ENCODE assay signal across 33 cellular contexts in the genomic region with DNA sequence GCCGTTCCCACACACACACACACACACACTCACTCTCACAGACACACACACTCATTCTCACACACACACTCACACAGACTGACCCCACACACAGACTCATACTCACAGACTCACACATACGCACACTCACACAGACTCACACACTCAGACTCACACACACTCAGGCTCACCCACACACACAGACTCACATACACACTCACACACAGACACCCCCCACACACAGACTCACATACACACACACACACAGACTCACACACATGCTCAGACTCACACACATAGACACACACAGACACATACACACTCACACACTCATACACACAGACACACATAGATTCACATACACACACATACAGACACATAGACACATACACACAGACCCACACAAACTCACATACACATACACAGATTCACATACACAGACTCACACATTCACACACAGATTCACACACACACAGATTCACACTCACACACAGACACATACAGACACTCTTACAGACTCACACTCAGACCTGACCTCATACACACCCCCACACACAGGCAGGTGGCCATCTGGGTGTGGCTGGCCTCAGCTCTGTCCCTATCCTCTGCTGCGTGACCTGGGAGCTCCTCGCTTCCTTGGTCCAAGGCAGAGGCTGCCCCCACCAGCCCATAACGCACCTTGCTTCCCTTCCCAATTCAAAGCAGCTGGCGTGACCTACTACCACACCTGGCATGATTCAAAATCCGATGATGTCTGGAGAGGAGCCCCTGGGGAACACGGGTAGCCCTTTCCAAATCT. TPM values are rescaled to one million over a fixed set of nuclear protein-coding genes. Genes with fewer than 3 reads are reported as not detected.
DNase-seq lines count a peak whose midpoint lies in the region; ATAC-seq, FAIRE-seq and TF ChIP-seq lines count a peak whose summit lies in the region.
"Had no signal": no experiment of that assay in that cellular context is flagged by ENCODE, and none has a peak within 500 bp of the region (broad histone marks: within the 10 kb centered on the region; RNA-seq: fewer than 3 reads in every experiment).

No MANE protein-coding gene starts in this region.

- ATAC-seq in HepG2: no peak
- ATAC-seq in HG03139 (IDR thresholded peaks at IDR 0.05; ENCODE audit: unreplicated experiment): no peak
- ATAC-seq: heart right ventricle had no signal

- TF ChIP-seq EP300 in HepG2 (IDR thresholded peaks at IDR 0.05; ENCODE audit: low read depth in 2 of 2, low read length in 2 of 2): no peak
- no peak for TF ChIP-seq EP300 in HepG2 (CRISPR knock-in tag; IDR thresholded peaks at IDR 0.05; ENCODE audit: borderline replicate concordance)
- TF ChIP-seq EP300 in transverse colon (IDR thresholded peaks at IDR 0.05; ENCODE audit: low read depth): no peak

- TF ChIP-seq CTCF in WERI-Rb-1 (IDR thresholded peaks at IDR 0.05; ENCODE audit: low read depth, low read length) (no peak), HepG2 (CRISPR knock-in tag; IDR thresholded peaks at IDR 0.05) (0 out of 2 replicates have a peak, but pooled peaks have one; percentile 11), transverse colon (IDR thresholded peaks at IDR 0.05) (no peak), GM13976 (IDR thresholded peaks at IDR 0.05; ENCODE audit: borderline replicate concordance, control extremely low read depth, extremely low read depth, insufficient read depth, missing control alignments) (no peak), breast epithelium (IDR thresholded peaks at IDR 0.05) (no peak)

- TF ChIP-seq POLR2A in HepG2 (IDR thresholded peaks at IDR 0.05; ENCODE audit: insufficient read depth in 1 of 2, low read depth in 2 of 2, low read length in 2 of 2) (no peak), transverse colon (IDR thresholded peaks at IDR 0.05) (no peak), breast epithelium (IDR thresholded peaks at IDR 0.05) (no peak)

- CTCF ChIA-PET in HepG2 (lab: Yijun Ruan, JAX; ENCODE audit: low intra/inter-chr PET ratio, low total read pairs): no interaction called here

- no peak overlapping the region for H3K4me3 ChIP-seq in H7 (ENCODE audit: insufficient read depth, low read depth, low read length)
- H3K4me3 ChIP-seq in WERI-Rb-1 (ENCODE audit: low read depth, low read length): no peak overlapping the region
- H3K4me3 ChIP-seq in HepG2 (replicated peaks in 1 of 3; ENCODE audit: insufficient read depth in 1 of 3, low read depth in 2 of 3, low read length in 3 of 3): no peak overlapping the region
- H3K4me3 ChIP-seq in transverse colon: no peak overlapping the region
- no peak overlapping the region for H3K4me3 ChIP-seq in breast epithelium
- H3K4me3 ChIP-seq: BLaER1 treated with 17β-estradiol and CSF1 and Interleukin-3, amounts not matched to agents 10 nM and 100 nM; heart right ventricle; right lobe of liver; SK-N-MC had no signal

- no peaks in the 10 kb centered on the region; the same call in 1 of the 2 replicates for H3K4me1 ChIP-seq in HepG2 (ENCODE audit: insufficient read depth, low read length)
- H3K4me1 ChIP-seq in transverse colon: no peaks in the 10 kb centered on the region
- H3K4me1 ChIP-seq in breast epithelium: no peaks in the 10 kb centered on the region
- H3K4me1 ChIP-seq: heart right ventricle, parathyroid adenoma, right lobe of liver had no signal

- no peaks in the 10 kb centered on the region for H4K20me1 ChIP-seq in HepG2 (ENCODE audit: insufficient read depth, low read length)
- H4K20me1 ChIP-seq: BLaER1 treated with 17β-estradiol and CSF1 and Interleukin-3, amounts not matched to agents 10 nM and 100 nM had no signal

- no peak overlapping the region for H3K9ac ChIP-seq in HepG2 (ENCODE audit: insufficient read depth, low read depth, low read length)
- H3K9ac ChIP-seq: BLaER1 treated with 17β-estradiol and CSF1 and Interleukin-3, amounts not matched to agents 10 nM and 100 nM; KMS-11; parathyroid adenoma had no signal

- FAIRE-seq in HepG2 (lab: Jason Lieb, UNC): peak; percentile 39
- FAIRE-seq: colon, GM19239 had no signal

- H3K9me3 ChIP-seq in WERI-Rb-1 (ENCODE audit: severe bottlenecking) (no peaks in the 10 kb centered on the region), HepG2 (ENCODE audit: low read length) (no peaks in the 10 kb centered on the region), transverse colon (peaks cover 0 to under 1% of the 10 kb centered on the region in 2 donors), breast epithelium (peaks cover 0 to 11% of the 10 kb centered on the region in 2 donors)
- H3K9me3 ChIP-seq: right lobe of liver had no signal

- H3K27me3 ChIP-seq in H7 (ENCODE audit: control insufficient read depth, insufficient read depth, low read length): no peaks in the 10 kb centered on the region
- no peaks in the 10 kb centered on the region for H3K27me3 ChIP-seq in WERI-Rb-1 (ENCODE audit: insufficient read depth, low read depth, severe bottlenecking)
- peaks cover 9 to 38% of the 10 kb centered on the region in 2 experiments; a peak in 4 of 5 replicates for H3K27me3 ChIP-seq in HepG2 (ENCODE audit: control insufficient read depth in 1 of 2, insufficient read depth in 2 of 2, low read length in 2 of 2)
- no peaks in the 10 kb centered on the region for H3K27me3 ChIP-seq in transverse colon
- H3K27me3 ChIP-seq in breast epithelium: no peaks in the 10 kb centered on the region
- H3K27me3 ChIP-seq: BLaER1 treated with 17β-estradiol and CSF1 and Interleukin-3, amounts not matched to agents 10 nM and 100 nM; heart right ventricle; right lobe of liver had no signal

- no peak overlapping the region for H3K4me2 ChIP-seq in HepG2 (ENCODE audit: low read depth, low read length)
- H3K4me2 ChIP-seq: BLaER1 treated with 17β-estradiol and CSF1 and Interleukin-3, amounts not matched to agents 10 nM and 100 nM; KMS-11 had no signal

- no peaks in the 10 kb centered on the region for H3K36me3 ChIP-seq in H7 (replicated peaks; ENCODE audit: control insufficient read depth, insufficient read depth, low read length)
- H3K36me3 ChIP-seq in WERI-Rb-1: no peaks in the 10 kb centered on the region
- no peaks in the 10 kb centered on the region for H3K36me3 ChIP-seq in HepG2 (replicated peaks in 1 of 2; ENCODE audit: control insufficient read depth in 1 of 2, insufficient read depth in 2 of 2, low read length in 2 of 2)
- H3K36me3 ChIP-seq in transverse colon: no peaks in the 10 kb centered on the region
- H3K36me3 ChIP-seq in breast epithelium: no peaks in the 10 kb centered on the region
- H3K36me3 ChIP-seq: BLaER1 treated with 17β-estradiol and CSF1 and Interleukin-3, amounts not matched to agents 10 nM and 100 nM; heart right ventricle; right lobe of liver had no signal

- H3K79me2 ChIP-seq in HepG2 (ENCODE audit: insufficient read depth, low read length): no peaks in the 10 kb centered on the region
- H3K79me2 ChIP-seq: parathyroid adenoma had no signal

- BruUV-seq in HepG2 (replicated peaks; lab: Mats Ljungman, UMichigan): no TSS peak

- POLR2A ChIA-PET in HepG2 (lab: Yijun Ruan, JAX): no interaction called here

- WGBS in HepG2 (ENCODE audit: low lambda C conversion rate): 41% methylated on average over 5 of the region's 8 CpGs
- 83% methylated on average over 8 of the region's 8 CpGs; no CpG with 5 or more reads in 1 of the 2 donors for WGBS in transverse colon (ENCODE audit: low coverage in 1 of 2), 2 donors

- intact Hi-C loops in HepG2 (cut with micrococcal nuclease; ENCODE audit: unreplicated experiment) (loop anchor here (10.0 kb wide), 2 partner anchors 62 to 918 kb away; no protein-coding TSS in a partner anchor), transverse colon (cut with DNase I; ENCODE audit: low total_unique reads) (no loop called here), breast epithelium (cut with DNase I; ENCODE audit: low total_unique reads) (no loop called here)

- H3K27ac ChIP-seq in WERI-Rb-1 (no peak overlapping the region), HepG2 (ENCODE audit: extremely low read length, insufficient read depth, low read length) (no peak overlapping the region), transverse colon (no peak overlapping the region), breast epithelium (no peak overlapping the region)
- H3K27ac ChIP-seq: BLaER1 treated with 17β-estradiol and CSF1 and Interleukin-3, amounts not matched to agents 10 nM and 100 nM; heart right ventricle; KMS-11; parathyroid adenoma; right lobe of liver; SK-N-MC had no signal

- no peak overlapping the region for H2AFZ ChIP-seq in HepG2 (ENCODE audit: low read length)
- H2AFZ ChIP-seq: parathyroid adenoma had no signal

- in situ Hi-C loops in HepG2 (cut with HindIII; ENCODE audit: extremely low pct_ligation_motif_present, low pct_unique_long_range_greater_than_20kb) (no loop called here), transverse colon (cut with MboI; ENCODE audit: low pct_ligation_motif_present in 1 of 4, low pct_unique_long_range_greater_than_20kb in 1 of 4, low sequenced_read_pairs in 3 of 4) (no loop called here), GM13976 (cut with MboI; ENCODE audit: low sequenced_read_pairs, unreplicated experiment) (no loop called here)

- no peak for TF ChIP-seq RAD21 in HepG2 (CRISPR knock-in tag; IDR thresholded peaks at IDR 0.05)

- DNase-seq in H7 (peak; percentile 18), WERI-Rb-1 (peak; percentile 6), HepG2 (ENCODE audit: low spot score) (no peak), transverse colon (peak; percentile 2), GM13976 (ENCODE audit: low spot score) (no peak), breast epithelium (ENCODE audit: low spot score in 2 of 2) (no peak)
- DNase-seq: activated CD4-positive, alpha-beta T cell treated with anti-CD3 and anti-CD28 coated beads for 4 hours; activated naive CD4-positive, alpha-beta T cell treated with anti-CD3 and anti-CD28 coated beads for 36 hours; amniotic stem cell; effector CD8-positive, alpha-beta T cell; HCEC 1CT; heart right ventricle; mammary epithelial cell; MM.1S; NCI-H2107; NCI-H446; nephron progenitor cell; stimulated activated CD4-positive, alpha-beta T cell treated with anti-CD3 and anti-CD28 coated beads, Interleukin-12 subunit alpha, Interleukin-12 subunit beta, amount 100 ng/mL, for 4 hours; stimulated activated CD4-positive, alpha-beta T cell treated with anti-CD3 and anti-CD28 coated beads, Interleukin-4, amount 100 ng/mL, for 1 hour; stimulated activated naive CD4-positive, alpha-beta T cell treated with Interleukin-2 at 50 U/mL for 16 hours; T-helper 2 cell had no signal

RNA-seq across cellular contexts. Expression of a gene that starts 1.9 kb away (rescaled TPM):
- not detected in 2 replicates for total RNA-seq in H7 (2014; rRNA removed; shearing (Covaris generic))
- not detected in 2 replicates for total RNA-seq in HepG2 (2016; rRNA removed; fragmentation: Illumina TruSeq; extraction: Trizol)
- total RNA-seq in HepG2 (2016; cell fraction: cytosol; rRNA removed; fragmentation: Illumina TruSeq; extraction: Trizol; ENCODE audit: low read depth): not detected in 2 replicates
- total RNA-seq in HepG2 (2016; cell fraction: insoluble cytoplasmic fraction; rRNA removed; fragmentation: Illumina TruSeq; extraction: Trizol): not detected in 2 replicates
- total RNA-seq in HepG2 (2016; cell fraction: membrane; rRNA removed; fragmentation: Illumina TruSeq; extraction: Trizol): not detected in 2 replicates
- not detected in 2 replicates for total RNA-seq in HepG2 (2016; cell fraction: nucleus; rRNA removed; fragmentation: Illumina TruSeq; extraction: Trizol)
- polyA plus RNA-seq in HepG2 (2011; rRNA removed): not detected in 2 replicates
- polyA plus RNA-seq in HepG2 (2011; cell fraction: cytosol; rRNA removed): not detected in 2 replicates
- polyA plus RNA-seq in HepG2 (2011; cell fraction: nucleus; rRNA removed): not detected in 2 replicates
- polyA plus RNA-seq in HepG2 (2012): 0.15 and 0.17 TPM in 2 replicates
- polyA plus RNA-seq in HepG2 (2016; cell fraction: cytosol; fragmentation: Illumina TruSeq; extraction: Trizol; ENCODE audit: low read depth): not detected in 2 replicates
- polyA plus RNA-seq in HepG2 (2016; cell fraction: insoluble cytoplasmic fraction; fragmentation: Illumina TruSeq; extraction: Trizol; ENCODE audit: low read depth): not detected in 2 replicates
- polyA plus RNA-seq in HepG2 (2016; cell fraction: membrane; fragmentation: Illumina TruSeq; extraction: Trizol; ENCODE audit: low read depth): not detected in 2 replicates
- not detected in 2 replicates for polyA plus RNA-seq in HepG2 (2016; cell fraction: nucleus; fragmentation: Illumina TruSeq; extraction: Trizol; ENCODE audit: insufficient read depth, low read depth)
- not detected in 2 replicates for polyA minus RNA-seq in HepG2 (2011; rRNA and poly(A)+ RNA removed; ENCODE audit: low replicate concordance)
- not detected in 2 replicates for polyA minus RNA-seq in HepG2 (2011; cell fraction: cytosol; rRNA and poly(A)+ RNA removed)
- not detected in 2 replicates for polyA minus RNA-seq in HepG2 (2011; cell fraction: nucleus; rRNA and poly(A)+ RNA removed)
- total RNA-seq in transverse colon: not detected
- not detected for total RNA-seq in breast epithelium
- total RNA-seq: activated naive CD4-positive, alpha-beta T cell treated with anti-CD3 and anti-CD28 coated beads for 36 hours; epithelial cell of proximal tubule; G401; HT-29; mammary epithelial cell; right lobe of liver had no signal
- polyA plus RNA-seq: AG04450, heart right ventricle, mammary epithelial cell had no signal

RNA-seq across cellular contexts. Expression of a gene that starts 32.9 kb away (rescaled TPM):
- total RNA-seq in H7 (2014; rRNA removed; shearing (Covaris generic)): 2.5 and 2.8 TPM in 2 replicates
- total RNA-seq in HepG2 (2016; rRNA removed; fragmentation: Illumina TruSeq; extraction: Trizol): 16.1 and 43.1 TPM in 2 replicates
- 8.0 and 11.1 TPM in 2 replicates for total RNA-seq in HepG2 (2016; cell fraction: cytosol; rRNA removed; fragmentation: Illumina TruSeq; extraction: Trizol; ENCODE audit: low read depth)
- total RNA-seq in HepG2 (2016; cell fraction: insoluble cytoplasmic fraction; rRNA removed; fragmentation: Illumina TruSeq; extraction: Trizol): 15.2 and 40.9 TPM in 2 replicates
- 18.0 and 22.7 TPM in 2 replicates for total RNA-seq in HepG2 (2016; cell fraction: membrane; rRNA removed; fragmentation: Illumina TruSeq; extraction: Trizol)
- 29.6 and 33.9 TPM in 2 replicates for total RNA-seq in HepG2 (2016; cell fraction: nucleus; rRNA removed; fragmentation: Illumina TruSeq; extraction: Trizol)
- polyA plus RNA-seq in HepG2 (2011; rRNA removed): 32.0 and 50.7 TPM in 2 replicates
- 31.3 and 65.1 TPM in 2 replicates for polyA plus RNA-seq in HepG2 (2011; cell fraction: cytosol; rRNA removed)
- 65.1 and 66.5 TPM in 2 replicates for polyA plus RNA-seq in HepG2 (2011; cell fraction: nucleus; rRNA removed)
- polyA plus RNA-seq in HepG2 (2012): 30.3 and 44.6 TPM in 2 replicates
- polyA plus RNA-seq in HepG2 (2016; cell fraction: cytosol; fragmentation: Illumina TruSeq; extraction: Trizol; ENCODE audit: low read depth): 10.6 and 12.9 TPM in 2 replicates
- polyA plus RNA-seq in HepG2 (2016; cell fraction: insoluble cytoplasmic fraction; fragmentation: Illumina TruSeq; extraction: Trizol; ENCODE audit: low read depth): 21.1 and 21.2 TPM in 2 replicates
- polyA plus RNA-seq in HepG2 (2016; cell fraction: membrane; fragmentation: Illumina TruSeq; extraction: Trizol; ENCODE audit: low read depth): 18.9 and 20.1 TPM in 2 replicates
- 72.0 and 85.3 TPM in 2 replicates for polyA plus RNA-seq in HepG2 (2016; cell fraction: nucleus; fragmentation: Illumina TruSeq; extraction: Trizol; ENCODE audit: insufficient read depth, low read depth)
- polyA minus RNA-seq in HepG2 (2011; rRNA and poly(A)+ RNA removed; ENCODE audit: low replicate concordance): 47.2 TPM in 1 of 2 replicates, not detected in the other
- 30.8 and 35.4 TPM in 2 replicates for polyA minus RNA-seq in HepG2 (2011; cell fraction: cytosol; rRNA and poly(A)+ RNA removed)
- polyA minus RNA-seq in HepG2 (2011; cell fraction: nucleus; rRNA and poly(A)+ RNA removed): 5.7 and 6.3 TPM in 2 replicates
- total RNA-seq in transverse colon: 1 to 10 TPM in 3 of 4 donors, not detected in 1; 2.0 to 6.4 (median 4.9) TPM
- total RNA-seq in breast epithelium: under 1 TPM in 2 of 3 donors, not detected in 1; 0.29 to 0.80 TPM
- total RNA-seq: activated naive CD4-positive, alpha-beta T cell treated with anti-CD3 and anti-CD28 coated beads for 36 hours; mammary epithelial cell had no signal
- polyA plus RNA-seq: AG04450, mammary epithelial cell had no signal

RNA-seq across cellular contexts. Expression of a gene that starts 39.3 kb away (rescaled TPM):
- total RNA-seq in H7 (2014; rRNA removed; shearing (Covaris generic)): not detected in 2 replicates
- total RNA-seq in HepG2 (2016; rRNA removed; fragmentation: Illumina TruSeq; extraction: Trizol) (0.71 and 0.74 TPM in 2 replicates), transverse colon (not detected), breast epithelium (not detected)
- 0.09 TPM in 1 of 2 replicates, not detected in the other for total RNA-seq in HepG2 (2016; cell fraction: cytosol; rRNA removed; fragmentation: Illumina TruSeq; extraction: Trizol; ENCODE audit: low read depth)
- total RNA-seq in HepG2 (2016; cell fraction: insoluble cytoplasmic fraction; rRNA removed; fragmentation: Illumina TruSeq; extraction: Trizol): 0.39 and 0.97 TPM in 2 replicates
- total RNA-seq in HepG2 (2016; cell fraction: membrane; rRNA removed; fragmentation: Illumina TruSeq; extraction: Trizol): 0.24 and 0.25 TPM in 2 replicates
- total RNA-seq in HepG2 (2016; cell fraction: nucleus; rRNA removed; fragmentation: Illumina TruSeq; extraction: Trizol): 0.69 and 0.87 TPM in 2 replicates
- polyA plus RNA-seq in HepG2 (2011; rRNA removed): 1.3 and 2.0 TPM in 2 replicates
- 0.65 and 0.95 TPM in 2 replicates for polyA plus RNA-seq in HepG2 (2011; cell fraction: cytosol; rRNA removed)
- 6.6 and 8.2 TPM in 2 replicates for polyA plus RNA-seq in HepG2 (2011; cell fraction: nucleus; rRNA removed)
- 1.1 and 2.5 TPM in 2 replicates for polyA plus RNA-seq in HepG2 (2012)
- 0.12 and 0.17 TPM in 2 replicates for polyA plus RNA-seq in HepG2 (2016; cell fraction: cytosol; fragmentation: Illumina TruSeq; extraction: Trizol; ENCODE audit: low read depth)
- polyA plus RNA-seq in HepG2 (2016; cell fraction: insoluble cytoplasmic fraction; fragmentation: Illumina TruSeq; extraction: Trizol; ENCODE audit: low read depth): 0.78 and 0.88 TPM in 2 replicates
- 0.21 and 0.22 TPM in 2 replicates for polyA plus RNA-seq in HepG2 (2016; cell fraction: membrane; fragmentation: Illumina TruSeq; extraction: Trizol; ENCODE audit: low read depth)
- 2.7 and 2.8 TPM in 2 replicates for polyA plus RNA-seq in HepG2 (2016; cell fraction: nucleus; fragmentation: Illumina TruSeq; extraction: Trizol; ENCODE audit: insufficient read depth, low read depth)
- polyA minus RNA-seq in HepG2 (2011; rRNA and poly(A)+ RNA removed; ENCODE audit: low replicate concordance): 2.2 TPM in 1 of 2 replicates, not detected in the other
- polyA minus RNA-seq in HepG2 (2011; cell fraction: cytosol; rRNA and poly(A)+ RNA removed): 0.53 and 0.59 TPM in 2 replicates
- 0.75 and 1.2 TPM in 2 replicates for polyA minus RNA-seq in HepG2 (2011; cell fraction: nucleus; rRNA and poly(A)+ RNA removed)
- total RNA-seq: activated naive CD4-positive, alpha-beta T cell treated with anti-CD3 and anti-CD28 coated beads for 36 hours; epithelial cell of proximal tubule; G401; heart right ventricle; HT-29; mammary epithelial cell had no signal
- polyA plus RNA-seq: AG04450, mammary epithelial cell had no signal

Comparison
In these comparisons a context has a peak if more than half of its experiments do, and no peak if none do; other contexts are left out.
1. DNase-seq: peak in H7 (single experiment), WERI-Rb-1 (single experiment) and transverse colon (single experiment); none in HepG2 (single experiment), GM13976 (single experiment) and breast epithelium (0 of 2).